In genomic region chr15:68154923-68155559, GRCh38 we compare ENCODE assay signal across 8 cellular contexts. TPM values are rescaled to one million over a fixed set of nuclear protein-coding genes. Genes with fewer than 3 reads are reported as not detected.
DNase-seq lines count a peak whose midpoint lies in the region; ATAC-seq and TF ChIP-seq lines count a peak whose summit lies in the region.

No MANE protein-coding gene starts in this region.

- H3K27me3 ChIP-seq in SJCRH30 = no peaks in the 10 kb centered on the region

- H3K9me3 ChIP-seq in SJCRH30 (replicated peaks) = no peaks in the 10 kb centered on the region

- peaks cover 21% of the 10 kb centered on the region for H3K36me3 ChIP-seq in SJCRH30

- H3K4me1 ChIP-seq in SJCRH30 = no peaks in the 10 kb centered on the region

- ATAC-seq in GM21360 (IDR thresholded peaks at IDR 0.05; ENCODE audit: unreplicated experiment) = no peak
- no peak for ATAC-seq in GM18520 (IDR thresholded peaks at IDR 0.05; ENCODE audit: unreplicated experiment)

- no peak for TF ChIP-seq POLR2A in erythroblast (IDR thresholded peaks at IDR 0.05; ENCODE audit: low read length)

- peak; percentile 56 to 58 for DNase-seq in NCI-H2081 (lab: John Stamatoyannopoulos, UW)
- DNase-seq in NCI-H2081 treated with DMSO at 0.1 percent for 48 hours (lab: John Stamatoyannopoulos, UW) = no peak
- peak; percentile 78 for DNase-seq in KBM-7
- DNase-seq in SJCRH30 = peak; percentile 32 to 65
- DNase-seq in erythroblast (lab: John Stamatoyannopoulos, UW) = peak; percentile 51 to 70
- peak; percentile 19 for DNase-seq in middle frontal gyrus (ENCODE audit: extremely low spot score, low spot score)

- H3K4me3 ChIP-seq in SJCRH30 = no peak overlapping the region

- in situ Hi-C loops in KBM-7 (cut with MboI; ENCODE audit: low pct_unique_long_range_greater_than_20kb, low sequenced_read_pairs) = no loop called here

- no peak overlapping the region for H3K27ac ChIP-seq in SJCRH30

RNA-seq across cellular contexts. Expression of gene CALML4, which starts 50.1 kb away (rescaled TPM):
- total RNA-seq in SJCRH30 (2014; rRNA removed; shearing (Covaris generic)) = 5.0 and 7.5 TPM in 2 replicates
